13 cellular contexts compared by ENCODE assay signal in genomic region chr16:28062261-28063046, GRCh38. TPM values are rescaled to one million over a fixed set of nuclear protein-coding genes. Genes with fewer than 3 reads are reported as not detected.
DNase-seq lines count a peak whose midpoint lies in the region; ATAC-seq and TF ChIP-seq lines count a peak whose summit lies in the region.
"Had no signal": no experiment of that assay in that cellular context is flagged by ENCODE, and none has a peak within 500 bp of the region (broad histone marks: within the 10 kb centered on the region; RNA-seq: fewer than 3 reads in every experiment).

No MANE protein-coding gene starts in this region.

- peaks cover 0 to 10% of the 10 kb centered on the region in 2 donors for H3K4me1 ChIP-seq in right atrium auricular region
- H3K4me1 ChIP-seq in psoas muscle = no peaks in the 10 kb centered on the region

- ATAC-seq in psoas muscle = no peak

- H3K27ac ChIP-seq in right atrium auricular region = peak overlapping the region in 1 of 2 donors; percentile 23
- H3K27ac ChIP-seq in psoas muscle = no peak overlapping the region

- H3K36me3 ChIP-seq in right atrium auricular region = no peaks in the 10 kb centered on the region
- H3K36me3 ChIP-seq in psoas muscle (ENCODE audit: insufficient read depth in 1 of 2, low read depth in 1 of 2) = no peaks in the 10 kb centered on the region

- no peak overlapping the region for H3K27ac Mint-ChIP-seq in Calu3 (ENCODE audit: unreplicated experiment)
- H3K27ac Mint-ChIP-seq: CD8-positive, alpha-beta memory T cell; naive thymus-derived CD4-positive, alpha-beta T cell had no signal

- H3K4me3 Mint-ChIP-seq in Calu3 (ENCODE audit: low read depth, unreplicated experiment) = peak overlapping the region; percentile 53
- H3K4me3 Mint-ChIP-seq: activated T-cell treated with anti-CD3 and anti-CD28 coated beads, Interleukin-2, amount 50 U/mL, for 4 hours had no signal

- no peaks in the 10 kb centered on the region for H3K4me1 Mint-ChIP-seq in Calu3 (ENCODE audit: low read depth, unreplicated experiment)

- 2 to 3% (median 3%) methylated on average over 41 to 67 of the region's 67 CpGs for WGBS in psoas muscle, 3 donors

- H3K27me3 Mint-ChIP-seq in Calu3 (ENCODE audit: unreplicated experiment) = peaks cover 83% of the 10 kb centered on the region

- CTCF ChIA-PET in Calu3 (lab: Charles Lee) = no interaction called here

- H3K27me3 ChIP-seq in right atrium auricular region = peaks cover 0 to 7% of the 10 kb centered on the region in 2 donors
- peaks cover 0 to 41% (median 7%) of the 10 kb centered on the region in 3 donors for H3K27me3 ChIP-seq in psoas muscle (ENCODE audit: insufficient read depth in 3 of 3, low read length in 2 of 3)

- intact Hi-C loops in Calu3 (cut with micrococcal nuclease; ENCODE audit: unreplicated experiment) (no loop called here), psoas muscle (cut with DNase I) (no loop called here)

- no TSS peak for BruUV-seq in Calu3 (replicated peaks; lab: Mats Ljungman, UMichigan)

- H3K9me3 ChIP-seq in right atrium auricular region = no peaks in the 10 kb centered on the region
- no peaks in the 10 kb centered on the region for H3K9me3 ChIP-seq in psoas muscle

- H3K9me3 Mint-ChIP-seq in Calu3 (ENCODE audit: low read depth, unreplicated experiment) = no peaks in the 10 kb centered on the region
- H3K9me3 Mint-ChIP-seq: activated T-cell treated with anti-CD3 and anti-CD28 coated beads, Interleukin-2, amount 50 U/mL, for 4 hours; CD8-positive, alpha-beta memory T cell had no signal

- no peaks in the 10 kb centered on the region for H3K36me3 Mint-ChIP-seq in Calu3 (ENCODE audit: insufficient read depth, unreplicated experiment)
- H3K36me3 Mint-ChIP-seq: naive thymus-derived CD4-positive, alpha-beta T cell had no signal

- DNase-seq in Calu3 (no peak), NCI-H524 (lab: John Stamatoyannopoulos, UW) (peak; percentile 44 to 60), right atrium auricular region (ENCODE audit: low spot score) (no peak), psoas muscle (no peak), NCI-H128 (lab: John Stamatoyannopoulos, UW; ENCODE audit: unreplicated experiment) (no peak), kidney tubule cell (ENCODE audit: low spot score) (no peak), NCI-H2171 (lab: John Stamatoyannopoulos, UW) (no peak)
- DNase-seq: activated T-cell treated with anti-CD3 and anti-CD28 coated beads, Interleukin-2, amount 50 U/mL, for 4 hours; CD8-positive, alpha-beta memory T cell; NCI-H446; SHP77 treated with DMSO at 0.1 percent for 48 hours had no signal

- TF ChIP-seq CTCF in Calu3 (IDR thresholded peaks at IDR 0.05; ENCODE audit: unreplicated experiment) = no peak
- TF ChIP-seq CTCF in right atrium auricular region (IDR thresholded peaks at IDR 0.05) = no peak
- TF ChIP-seq CTCF in psoas muscle (IDR thresholded peaks at IDR 0.05) = no peak

- H3K4me3 ChIP-seq in right atrium auricular region (peak overlapping the region; percentile 48 to 53), psoas muscle (peak overlapping the region; percentile 51)

RNA-seq across cellular contexts. Expression of gene GSG1L, which starts 1.1 kb away (rescaled TPM):
- total RNA-seq in Calu3 (2022) (not detected in 2 replicates), right atrium auricular region (10 to 100 TPM; 13.9 to 34.7 TPM), psoas muscle (under 1 TPM in 2 of 4 donors, not detected in 2; 0.17 TPM)
- polyA plus RNA-seq in psoas muscle = under 1 TPM; 0.04 to 0.08 (median 0.06) TPM
- total RNA-seq: activated T-cell treated with anti-CD3 and anti-CD28 coated beads, Interleukin-2, amount 50 U/mL, for 4 hours; fibroblast of lung had no signal
- polyA plus RNA-seq: CD8-positive, alpha-beta memory T cell; fibroblast of lung; naive thymus-derived CD4-positive, alpha-beta T cell had no signal

Comparison
In these comparisons a context has a peak if more than half of its experiments do, and no peak if none do; other contexts are left out.
1. DNase-seq: peak in NCI-H524 (2 of 2); none in Calu3 (single experiment), right atrium auricular region (single experiment), psoas muscle (0 of 2), NCI-H128 (single experiment), kidney tubule cell (single experiment) and NCI-H2171 (single experiment).
2. RNA of gene GSG1L, which starts 1.1 kb away (total RNA-seq): 13.9 to 34.7 TPM in right atrium auricular region; 0.17 TPM in psoas muscle and not detected in Calu3; every median in the first group is over 10 times any median in the second.